Comparison of ENCODE assay signal across 15 cellular contexts in genomic region chr11:68372114-68372513, GRCh38. TPM values are rescaled to one million over a fixed set of nuclear protein-coding genes. Genes with fewer than 3 reads are reported as not detected.
A peak's percentile ranks its signal among the peaks of the same experiment; 100 is the strongest.
DNase-seq lines count a peak whose midpoint lies in the region; ATAC-seq and TF ChIP-seq lines count a peak whose summit lies in the region.
"Had no signal": no experiment of that assay in that cellular context is flagged by ENCODE, and none has a peak within 500 bp of the region (broad histone marks: within the 10 kb centered on the region; RNA-seq: fewer than 3 reads in every experiment).

No MANE protein-coding gene starts in this region.

- H3K27me3 ChIP-seq in Caco-2 (replicated peaks; ENCODE audit: control insufficient read depth, insufficient read depth, low read length) (no peaks in the 10 kb centered on the region), OCI-LY3 (ENCODE audit: low read depth, low read length) (no peaks in the 10 kb centered on the region), gastroesophageal sphincter (no peaks in the 10 kb centered on the region), sigmoid colon (no peaks in the 10 kb centered on the region), SK-N-SH (ENCODE audit: insufficient read depth) (no peaks in the 10 kb centered on the region), GM23248 (replicated peaks; ENCODE audit: insufficient read depth) (no peaks in the 10 kb centered on the region)

- CTCF ChIA-PET in Caco-2 (lab: Charles Lee) (interaction anchor here (0.7 kb wide), 1 partner anchor 8 kb away, joined by 4 read pairs; no protein-coding TSS in a partner anchor), SK-N-SH (lab: Yijun Ruan, JAX) (interaction anchor here (0.6 to 5.4 kb wide), 3 partner anchors 13 to 74 kb away, joined by 3 to 34 read pairs (median 15); no protein-coding TSS in a partner anchor)

- H3K4me3 Mint-ChIP-seq in Caco-2 (ENCODE audit: unreplicated experiment): no peak overlapping the region
- H3K4me3 Mint-ChIP-seq: activated CD4-positive, alpha-beta memory T cell treated with anti-CD3 and anti-CD28 coated beads, Interleukin-2, amount 10 ng/mL, durations not matched to agents 7 days and 5 days; activated T-helper 1 cell treated with anti-CD3 and anti-CD28 coated beads, Interleukin-12 subunit alpha, Interleukin-12 subunit beta, Interleukin-2, Interleukin-4 antibody, amounts not matched to agents 30 ng/mL and 10 ng/mL and 1 ng/mL, durations not matched to agents 14 hours and 24 hours and 36 hours had no signal

- peak overlapping the region; percentile 92 for H3K4me2 ChIP-seq in OCI-LY3 (ENCODE audit: low read length)
- H3K4me2 ChIP-seq in SK-N-SH: no peak overlapping the region
- no peak overlapping the region for H3K4me2 ChIP-seq in GM23248 (ENCODE audit: unreplicated experiment)

- H3K9me3 Mint-ChIP-seq in Caco-2 (ENCODE audit: unreplicated experiment): no peaks in the 10 kb centered on the region
- H3K9me3 Mint-ChIP-seq: activated CD4-positive, alpha-beta memory T cell treated with anti-CD3 and anti-CD28 coated beads, Interleukin-2, amount 10 ng/mL, durations not matched to agents 7 days and 5 days; activated T-helper 1 cell treated with anti-CD3 and anti-CD28 coated beads, Interleukin-12 subunit alpha, Interleukin-12 subunit beta, Interleukin-2, Interleukin-4 antibody, amounts not matched to agents 30 ng/mL and 10 ng/mL and 1 ng/mL, durations not matched to agents 14 hours and 24 hours and 36 hours had no signal

- peaks cover 13% of the 10 kb centered on the region for H3K79me2 ChIP-seq in OCI-LY3 (ENCODE audit: low read length)
- no peaks in the 10 kb centered on the region for H3K79me2 ChIP-seq in SK-N-SH (ENCODE audit: insufficient read depth)
- H3K79me2 ChIP-seq in GM23248 (ENCODE audit: insufficient read depth): no peaks in the 10 kb centered on the region

- H4K20me1 ChIP-seq in OCI-LY3 (ENCODE audit: insufficient read depth, low read length): no peaks in the 10 kb centered on the region
- no peaks in the 10 kb centered on the region for H4K20me1 ChIP-seq in SK-N-SH (ENCODE audit: insufficient read depth)
- no peaks in the 10 kb centered on the region for H4K20me1 ChIP-seq in GM23248 (ENCODE audit: insufficient read depth)

- no peak for DNase-seq in Caco-2
- peak; percentile 87 for DNase-seq in sigmoid colon
- no peak for DNase-seq in SK-N-SH
- DNase-seq in GM23248: no peak
- DNase-seq: activated CD4-positive, alpha-beta memory T cell treated with anti-CD3 and anti-CD28 coated beads, Interleukin-2, amount 10 ng/mL, durations not matched to agents 7 days and 5 days; AML-193; DMS79; NCI-H1417; NCI-H2227 treated with DMSO at 0.1 percent for 48 hours; stimulated activated CD4-positive, alpha-beta T cell treated with anti-CD3 and anti-CD28 coated beads, Interleukin-2, amount 100 ng/mL, for 24 hours had no signal

- in situ Hi-C loops in GM23248 (cut with MboI): no loop called here

- POLR2A ChIA-PET in Caco-2 (lab: Charles Lee): no interaction called here
- POLR2A ChIA-PET in SK-N-SH (lab: Yijun Ruan, JAX): interaction anchor here (2.5 kb wide), 1 partner anchor 42 kb away, joined by 12 read pairs; no protein-coding TSS in a partner anchor

- no peak overlapping the region for H2AFZ ChIP-seq in OCI-LY3 (ENCODE audit: low read depth, low read length)
- no peak overlapping the region for H2AFZ ChIP-seq in SK-N-SH (ENCODE audit: low read depth)
- H2AFZ ChIP-seq in GM23248: no peak overlapping the region

- no peak for TF ChIP-seq POLR2A in gastroesophageal sphincter (IDR thresholded peaks at IDR 0.05)
- no peak for TF ChIP-seq POLR2A in sigmoid colon (IDR thresholded peaks at IDR 0.05)

- no peak for TF ChIP-seq CTCF in Caco-2 (IDR thresholded peaks at IDR 0.05; ENCODE audit: insufficient read depth in 1 of 2, low read depth in 1 of 2, low read length in 1 of 2, severe bottlenecking in 1 of 2, unreplicated experiment in 1 of 2)
- TF ChIP-seq CTCF in OCI-LY3 (IDR thresholded peaks at IDR 0.05; ENCODE audit: low read depth, low read length): no peak
- no peak for TF ChIP-seq CTCF in gastroesophageal sphincter (IDR thresholded peaks at IDR 0.05)
- no peak for TF ChIP-seq CTCF in sigmoid colon (IDR thresholded peaks at IDR 0.05)
- no peak for TF ChIP-seq CTCF in SK-N-SH (IDR thresholded peaks at IDR 0.05)

- peaks cover 39% of the 10 kb centered on the region for H3K4me1 Mint-ChIP-seq in Caco-2 (ENCODE audit: low read depth, unreplicated experiment)

- H3K36me3 Mint-ChIP-seq in Caco-2 (ENCODE audit: insufficient read depth, unreplicated experiment): peaks cover 56% of the 10 kb centered on the region

- peaks cover 9% of the 10 kb centered on the region for H3K36me3 ChIP-seq in Caco-2 (ENCODE audit: control insufficient read depth, insufficient read depth, low read length)
- peaks cover 13% of the 10 kb centered on the region for H3K36me3 ChIP-seq in OCI-LY3 (replicated peaks; ENCODE audit: low read depth, low read length)
- peaks cover 0 to 16% of the 10 kb centered on the region in 2 donors for H3K36me3 ChIP-seq in gastroesophageal sphincter
- H3K36me3 ChIP-seq in sigmoid colon: peaks cover 0 to 8% (median 5%) of the 10 kb centered on the region in 4 donors
- peaks cover 0 to 5% of the 10 kb centered on the region in 2 experiments for H3K36me3 ChIP-seq in SK-N-SH (replicated peaks in 1 of 2; ENCODE audit: control insufficient read depth in 1 of 2, insufficient read depth in 2 of 2, low read length in 1 of 2)
- H3K36me3 ChIP-seq in GM23248 (ENCODE audit: low read depth): no peaks in the 10 kb centered on the region

- H3K9me3 ChIP-seq in Caco-2: no peaks in the 10 kb centered on the region
- H3K9me3 ChIP-seq in OCI-LY3 (ENCODE audit: insufficient read depth, low read length): no peaks in the 10 kb centered on the region
- H3K9me3 ChIP-seq in gastroesophageal sphincter: no peaks in the 10 kb centered on the region
- no peaks in the 10 kb centered on the region for H3K9me3 ChIP-seq in sigmoid colon
- no peaks in the 10 kb centered on the region for H3K9me3 ChIP-seq in SK-N-SH
- no peaks in the 10 kb centered on the region for H3K9me3 ChIP-seq in GM23248 (ENCODE audit: low read depth)

- no peak for TF ChIP-seq RAD21 in SK-N-SH (IDR thresholded peaks at IDR 0.05; ENCODE audit: low read length)

- no TSS peak for BruUV-seq in Caco-2 (replicated peaks; lab: Mats Ljungman, UMichigan)

- H3K9ac ChIP-seq in OCI-LY3 (ENCODE audit: low read length) (peak overlapping the region; percentile 82; the same call in 1 of the 2 replicates), SK-N-SH (no peak overlapping the region), GM23248 (no peak overlapping the region)

- no peaks in the 10 kb centered on the region for H3K27me3 Mint-ChIP-seq in Caco-2 (ENCODE audit: insufficient read depth, unreplicated experiment)
- H3K27me3 Mint-ChIP-seq: activated CD4-positive, alpha-beta memory T cell treated with anti-CD3 and anti-CD28 coated beads, Interleukin-2, amount 10 ng/mL, durations not matched to agents 7 days and 5 days had no signal

- H3F3A ChIP-seq in SK-N-SH (replicated peaks; ENCODE audit: insufficient read depth) (no peaks in the 10 kb centered on the region), GM23248 (ENCODE audit: insufficient read depth) (no peaks in the 10 kb centered on the region)

- H3K9me2 ChIP-seq in SK-N-SH (no peaks in the 10 kb centered on the region), GM23248 (ENCODE audit: insufficient read depth) (no peaks in the 10 kb centered on the region)

- H3K27ac ChIP-seq in OCI-LY3 (ENCODE audit: low read length): peak overlapping the region; percentile 94
- peak overlapping the region; percentile 54 to 94 (median 90) for H3K27ac ChIP-seq in gastroesophageal sphincter
- peak overlapping the region; percentile 87 to 92 (median 90) for H3K27ac ChIP-seq in sigmoid colon
- peak overlapping the region in 1 of 2 experiments; percentile 100; a peak in 1 of 4 replicates for H3K27ac ChIP-seq in SK-N-SH (ENCODE audit: low read depth in 2 of 2, low read length in 1 of 2)
- no peak overlapping the region for H3K27ac ChIP-seq in GM23248

- TF ChIP-seq EP300 in gastroesophageal sphincter (IDR thresholded peaks at IDR 0.05): no peak
- TF ChIP-seq EP300 in sigmoid colon (IDR thresholded peaks at IDR 0.05): no peak
- TF ChIP-seq EP300 in SK-N-SH (IDR thresholded peaks at IDR 0.05; ENCODE audit: borderline replicate concordance in 1 of 2, low read depth in 1 of 2, low read length in 1 of 2): no peak

- no peak overlapping the region for H3K4me3 ChIP-seq in Caco-2 (ENCODE audit: low read depth, low read length)
- peak overlapping the region; percentile 68; the same call in 1 of the 2 replicates for H3K4me3 ChIP-seq in OCI-LY3 (ENCODE audit: low read length)
- H3K4me3 ChIP-seq in gastroesophageal sphincter: no peak overlapping the region
- no peak overlapping the region for H3K4me3 ChIP-seq in sigmoid colon
- no peak overlapping the region for H3K4me3 ChIP-seq in SK-N-SH (ENCODE audit: low read depth in 2 of 2, low read length in 1 of 2)
- no peak overlapping the region for H3K4me3 ChIP-seq in GM23248

- ATAC-seq in gastroesophageal sphincter: no peak
- no peak for ATAC-seq in GM18861 (IDR thresholded peaks at IDR 0.05; ENCODE audit: unreplicated experiment)
- ATAC-seq in HG03045 (IDR thresholded peaks at IDR 0.05; ENCODE audit: unreplicated experiment): no peak

- peak overlapping the region; percentile 68 for H3K27ac Mint-ChIP-seq in Caco-2 (ENCODE audit: unreplicated experiment)
- H3K27ac Mint-ChIP-seq: activated CD4-positive, alpha-beta memory T cell treated with anti-CD3 and anti-CD28 coated beads, Interleukin-2, amount 10 ng/mL, durations not matched to agents 7 days and 5 days; activated T-helper 1 cell treated with anti-CD3 and anti-CD28 coated beads, Interleukin-12 subunit alpha, Interleukin-12 subunit beta, Interleukin-2, Interleukin-4 antibody, amounts not matched to agents 30 ng/mL and 10 ng/mL and 1 ng/mL, durations not matched to agents 14 hours and 24 hours and 36 hours had no signal

- intact Hi-C loops in Caco-2 (cut with micrococcal nuclease; ENCODE audit: unreplicated experiment) (no loop called here), sigmoid colon (cut with DNase I) (no loop called here)

- H3K4me1 ChIP-seq in Caco-2 (peaks cover 27% of the 10 kb centered on the region), OCI-LY3 (ENCODE audit: low read length) (peaks cover 46% of the 10 kb centered on the region), gastroesophageal sphincter (peaks cover 4 to 76% (median 59%) of the 10 kb centered on the region in 3 donors), sigmoid colon (peaks cover 0 to 74% (median 68%) of the 10 kb centered on the region in 4 donors), SK-N-SH (ENCODE audit: control insufficient read depth in 1 of 2, insufficient read depth in 2 of 2, low read depth in 1 of 2, low read length in 1 of 2) (peaks cover 23 to 79% of the 10 kb centered on the region in 2 experiments), GM23248 (ENCODE audit: insufficient read depth) (peaks cover 15% of the 10 kb centered on the region)

- 50 to 66% methylated on average over 11 to 21 of the region's 21 CpGs for WGBS in gastroesophageal sphincter (ENCODE audit: low coverage in 1 of 2), 2 donors
- 80 to 89% methylated on average over 21 of the region's 21 CpGs for WGBS in sigmoid colon, 2 donors
- 92% methylated on average over 21 of the region's 21 CpGs for WGBS in SK-N-SH (ENCODE audit: low lambda C conversion rate)
- WGBS in GM23248 (ENCODE audit: low coverage in 1 of 2, low lambda C conversion rate in 2 of 2, missing lambda C conversion rate in 2 of 2), 2 experiments: 90 to 93% methylated on average over 17 to 21 of the region's 21 CpGs

RNA-seq across cellular contexts. Expression of gene LRP5, which starts 59.7 kb away (rescaled TPM):
- 94.3 TPM in 2 replicates for total RNA-seq in Caco-2 (2022)
- total RNA-seq in gastroesophageal sphincter: 10 to 100 TPM; 32.6 to 68.9 (median 42.5) TPM
- total RNA-seq in sigmoid colon: 10 to 100 TPM; 18.3 to 43.8 (median 29.2) TPM
- polyA plus RNA-seq in sigmoid colon: 10 to 100 TPM; 18.0 to 63.1 (median 20.4) TPM
- 10.2 and 15.0 TPM in 2 replicates for polyA plus RNA-seq in SK-N-SH (2012; rRNA removed)
- polyA plus RNA-seq in SK-N-SH (2012; cell fraction: cytosol; rRNA removed): 6.1 and 10.0 TPM in 2 replicates
- polyA plus RNA-seq in SK-N-SH (2012; cell fraction: nucleus; rRNA removed): 18.6 and 21.7 TPM in 2 replicates
- total RNA-seq in GM23248 (2014; rRNA removed; shearing (Covaris generic)): 3.0 and 4.3 TPM in 2 replicates
- 2.1 and 3.0 TPM in 2 replicates for polyA plus RNA-seq in GM23248 (2016; fragmentation: Nextera tagmentation; extraction: Ambion mirVana)
